Comparison of ENCODE assay signal across 13 cellular contexts in the genomic region with DNA sequence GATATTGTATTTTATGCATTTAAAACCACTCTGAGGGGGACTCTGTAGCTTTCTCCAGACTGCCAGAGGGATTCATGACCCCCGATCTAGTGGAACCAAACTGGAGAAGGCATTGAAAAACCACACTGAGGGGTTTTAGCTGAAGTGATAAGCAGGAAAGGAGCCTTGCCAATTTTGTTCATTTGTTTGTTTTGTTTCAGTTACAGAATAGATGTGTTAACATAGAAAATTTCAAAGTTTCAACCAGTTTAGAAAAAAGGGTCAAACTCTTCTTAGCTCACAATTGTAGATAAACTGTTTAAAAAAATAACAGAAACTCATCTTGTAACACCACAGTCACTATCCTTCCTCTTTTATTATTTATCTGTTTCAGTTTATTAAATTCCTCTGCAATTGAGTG. TPM values are rescaled to one million over a fixed set of nuclear protein-coding genes. Genes with fewer than 3 reads are reported as not detected.
A peak's percentile ranks its signal among the peaks of the same experiment; 100 is the strongest.
DNase-seq lines count a peak whose midpoint lies in the region; ATAC-seq and TF ChIP-seq lines count a peak whose summit lies in the region.
"Had no signal": no experiment of that assay in that cellular context is flagged by ENCODE, and none has a peak within 500 bp of the region (broad histone marks: within the 10 kb centered on the region; RNA-seq: fewer than 3 reads in every experiment).

No MANE protein-coding gene starts in this region.

- no peak for DNase-seq in activated T-cell treated with anti-CD3 and anti-CD28 coated beads, Interleukin-2, amount 50 U/mL, for 72 hours
- DNase-seq in activated T-cell treated with anti-CD3 and anti-CD28 coated beads, Interleukin-2, amount 50 U/mL, for 4 hours, result no peak
- no peak for DNase-seq in activated naive CD8-positive, alpha-beta T cell treated with anti-CD3 and anti-CD28 coated beads, Interleukin-2, amount 10 ng/mL, durations not matched to agents 7 days and 5 days
- no peak for DNase-seq in smooth muscle cell (lab: John Stamatoyannopoulos, UW; ENCODE audit: unreplicated experiment)
- no peak for DNase-seq in ACHN
- DNase-seq in SKM-1 (lab: John Stamatoyannopoulos, UW; ENCODE audit: unreplicated experiment), result no peak
- DNase-seq: activated CD4-positive, alpha-beta T cell treated with anti-CD3 and anti-CD28 coated beads, Interleukin-2, amount 50 U/mL, for 1 hour; BE2C; midbrain; uterus had no signal

- peaks cover 5% of the 10 kb centered on the region for H3F3A ChIP-seq in smooth muscle cell (ENCODE audit: low read depth)

- peak overlapping the region; percentile 28 to 71 for H3K4me3 Mint-ChIP-seq in activated T-cell treated with anti-CD3 and anti-CD28 coated beads, Interleukin-2, amount 50 U/mL, for 72 hours
- no peak overlapping the region for H3K4me3 Mint-ChIP-seq in activated T-cell treated with anti-CD3 and anti-CD28 coated beads, Interleukin-2, amount 50 U/mL, for 4 hours
- H3K4me3 Mint-ChIP-seq in activated naive CD8-positive, alpha-beta T cell treated with anti-CD3 and anti-CD28 coated beads, Interleukin-2, amount 10 ng/mL, durations not matched to agents 7 days and 5 days, result no peak overlapping the region

- peak overlapping the region; percentile 97 for H3K27ac Mint-ChIP-seq in activated T-cell treated with anti-CD3 and anti-CD28 coated beads, Interleukin-2, amount 50 U/mL, for 72 hours
- peak overlapping the region; percentile 37 for H3K27ac Mint-ChIP-seq in activated naive CD8-positive, alpha-beta T cell treated with anti-CD3 and anti-CD28 coated beads, Interleukin-2, amount 10 ng/mL, durations not matched to agents 7 days and 5 days

- H3K36me3 Mint-ChIP-seq in activated T-cell treated with anti-CD3 and anti-CD28 coated beads, Interleukin-2, amount 50 U/mL, for 72 hours (ENCODE audit: insufficient read depth in 2 of 2), result peaks cover 12 to 25% of the 10 kb centered on the region in 2 donors
- peaks cover 23% of the 10 kb centered on the region for H3K36me3 Mint-ChIP-seq in activated T-cell treated with anti-CD3 and anti-CD28 coated beads, Interleukin-2, amount 50 U/mL, for 4 hours (ENCODE audit: insufficient read depth)
- H3K36me3 Mint-ChIP-seq in activated naive CD8-positive, alpha-beta T cell treated with anti-CD3 and anti-CD28 coated beads, Interleukin-2, amount 10 ng/mL, durations not matched to agents 7 days and 5 days, result peaks cover 26% of the 10 kb centered on the region

- H3K4me2 ChIP-seq in smooth muscle cell, result peak overlapping the region; percentile 65

- H3K27ac ChIP-seq in HUES6 (ENCODE audit: low read depth, low read length) (0 out of 2 replicates have a peak overlapping the region, but pooled peaks have one; percentile 45), smooth muscle cell (ENCODE audit: low read depth) (peak overlapping the region; percentile 79)
- H3K27ac ChIP-seq: prostate gland, uterus had no signal

- H3K9me3 ChIP-seq in HUES6 (ENCODE audit: control insufficient read depth, insufficient read depth, low read depth, low read length) (no peaks in the 10 kb centered on the region), smooth muscle cell (replicated peaks; ENCODE audit: low read depth) (no peaks in the 10 kb centered on the region)
- H3K9me3 ChIP-seq: BE2C, prostate gland, uterus had no signal

- H3K36me3 ChIP-seq in HUES6 (ENCODE audit: control insufficient read depth, insufficient read depth, low read length) (no peaks in the 10 kb centered on the region), smooth muscle cell (ENCODE audit: low read depth) (no peaks in the 10 kb centered on the region)
- H3K36me3 ChIP-seq: BE2C, prostate gland, uterus had no signal

- 75% methylated on average over 1 of the region's 1 CpG for WGBS in smooth muscle cell (ENCODE audit: low lambda C conversion rate)

- H3K4me1 ChIP-seq in HUES6 (ENCODE audit: control insufficient read depth, insufficient read depth, low read length) (peaks cover 41% of the 10 kb centered on the region), smooth muscle cell (ENCODE audit: low read depth) (peaks cover 68% of the 10 kb centered on the region)

- H4K20me1 ChIP-seq in smooth muscle cell (ENCODE audit: low read depth), result peaks cover 100% of the 10 kb centered on the region

- H3K4me3 ChIP-seq in HUES6 (ENCODE audit: low read depth, low read length), result no peak overlapping the region
- no peak overlapping the region for H3K4me3 ChIP-seq in smooth muscle cell
- H3K4me3 ChIP-seq: prostate gland, uterus had no signal

- TF ChIP-seq CTCF in smooth muscle cell (IDR thresholded peaks at IDR 0.05; ENCODE audit: borderline replicate concordance, insufficient read depth, poor library complexity, severe bottlenecking), result no peak

- no peak for ATAC-seq in activated T-cell treated with anti-CD3 and anti-CD28 coated beads, Interleukin-2, amount 50 U/mL, for 72 hours (replicated peaks in 1 of 2)
- no peak for ATAC-seq in activated T-cell treated with anti-CD3 and anti-CD28 coated beads, Interleukin-2, amount 50 U/mL, for 4 hours
- no peak for ATAC-seq in activated naive CD8-positive, alpha-beta T cell treated with anti-CD3 and anti-CD28 coated beads, Interleukin-2, amount 10 ng/mL, durations not matched to agents 7 days and 5 days (ENCODE audit: low read depth)
- ATAC-seq in GM21737 (IDR thresholded peaks at IDR 0.05; ENCODE audit: unreplicated experiment), result no peak

- H2AFZ ChIP-seq in smooth muscle cell (ENCODE audit: low read depth), result no peak overlapping the region

- peaks cover 0 to 2% of the 10 kb centered on the region in 2 donors for H3K9me3 Mint-ChIP-seq in activated T-cell treated with anti-CD3 and anti-CD28 coated beads, Interleukin-2, amount 50 U/mL, for 72 hours
- H3K9me3 Mint-ChIP-seq in activated T-cell treated with anti-CD3 and anti-CD28 coated beads, Interleukin-2, amount 50 U/mL, for 4 hours, result no peaks in the 10 kb centered on the region
- H3K9me3 Mint-ChIP-seq in activated naive CD8-positive, alpha-beta T cell treated with anti-CD3 and anti-CD28 coated beads, Interleukin-2, amount 10 ng/mL, durations not matched to agents 7 days and 5 days, result peaks cover 2% of the 10 kb centered on the region

- no peak overlapping the region for H3K9ac ChIP-seq in HUES6 (ENCODE audit: low read length)
- no peak overlapping the region for H3K9ac ChIP-seq in smooth muscle cell (ENCODE audit: low read depth)

- peaks cover 95% of the 10 kb centered on the region for H3K4me1 Mint-ChIP-seq in activated T-cell treated with anti-CD3 and anti-CD28 coated beads, Interleukin-2, amount 50 U/mL, for 72 hours (ENCODE audit: low read depth)
- H3K4me1 Mint-ChIP-seq in activated T-cell treated with anti-CD3 and anti-CD28 coated beads, Interleukin-2, amount 50 U/mL, for 4 hours (ENCODE audit: low read depth), result peaks cover 83% of the 10 kb centered on the region
- H3K4me1 Mint-ChIP-seq in activated naive CD8-positive, alpha-beta T cell treated with anti-CD3 and anti-CD28 coated beads, Interleukin-2, amount 10 ng/mL, durations not matched to agents 7 days and 5 days, result peaks cover 72% of the 10 kb centered on the region

- POLR2A ChIA-PET in activated naive CD8-positive, alpha-beta T cell treated with anti-CD3 and anti-CD28 coated beads, Interleukin-2, amount 10 ng/mL, durations not matched to agents 7 days and 5 days (lab: Charles Lee), result interaction anchor here (0.7 to 1.8 kb wide), 4 partner anchors 10 to 19 kb away, joined by 3 to 6 read pairs (median 4); a partner anchor contains a TSS

- H3K27me3 Mint-ChIP-seq in activated T-cell treated with anti-CD3 and anti-CD28 coated beads, Interleukin-2, amount 50 U/mL, for 72 hours (ENCODE audit: low read depth), result no peaks in the 10 kb centered on the region
- H3K27me3 Mint-ChIP-seq in activated T-cell treated with anti-CD3 and anti-CD28 coated beads, Interleukin-2, amount 50 U/mL, for 4 hours (ENCODE audit: low read depth), result no peaks in the 10 kb centered on the region
- no peaks in the 10 kb centered on the region for H3K27me3 Mint-ChIP-seq in activated naive CD8-positive, alpha-beta T cell treated with anti-CD3 and anti-CD28 coated beads, Interleukin-2, amount 10 ng/mL, durations not matched to agents 7 days and 5 days

- H3K79me2 ChIP-seq in smooth muscle cell (ENCODE audit: low read depth), result peaks cover 100% of the 10 kb centered on the region

- in situ Hi-C loops in ACHN (cut with HindIII; ENCODE audit: low pct_ligation_motif_present, low pct_unique_long_range_greater_than_20kb, low sequenced_read_pairs), result no loop called here

- H3K27me3 ChIP-seq in HUES6 (ENCODE audit: control insufficient read depth, insufficient read depth, low read length) (no peaks in the 10 kb centered on the region), smooth muscle cell (ENCODE audit: low read depth) (no peaks in the 10 kb centered on the region)
- H3K27me3 ChIP-seq: BE2C, uterus had no signal

RNA-seq across cellular contexts. Expression of a gene that starts 19.8 kb away (rescaled TPM):
- total RNA-seq in activated T-cell treated with anti-CD3 and anti-CD28 coated beads, Interleukin-2, amount 50 U/mL, for 72 hours, result 100 to 1,000 TPM; 118 to 125 TPM
- total RNA-seq in activated T-cell treated with anti-CD3 and anti-CD28 coated beads, Interleukin-2, amount 50 U/mL, for 4 hours, result 10 to 100 TPM; 69.7 to 84.9 (median 77.4) TPM
- total RNA-seq in activated naive CD8-positive, alpha-beta T cell treated with anti-CD3 and anti-CD28 coated beads, Interleukin-2, amount 10 ng/mL, durations not matched to agents 7 days and 5 days, result 100 to 1,000 TPM; 115 to 130 TPM
- 68.7 and 78.5 TPM in 2 replicates for total RNA-seq in smooth muscle cell
- polyA plus RNA-seq in smooth muscle cell, result 12.6 and 14.3 TPM in 2 replicates

Comparison
In these comparisons a context has a peak if more than half of its experiments do, and no peak if none do; other contexts are left out.
1. H3K4me3 Mint-ChIP-seq: peak in activated T-cell treated with anti-CD3 and anti-CD28 coated beads, Interleukin-2, amount 50 U/mL, for 72 hours (2 of 2); none in activated T-cell treated with anti-CD3 and anti-CD28 coated beads, Interleukin-2, amount 50 U/mL, for 4 hours (single experiment) and activated naive CD8-positive, alpha-beta T cell treated with anti-CD3 and anti-CD28 coated beads, Interleukin-2, amount 10 ng/mL, durations not matched to agents 7 days and 5 days (single experiment).